Comparison of ENCODE assay signal across 10 cellular contexts in genomic region chr5:172906436-172906835, GRCh38. TPM values are rescaled to one million over a fixed set of nuclear protein-coding genes. Genes with fewer than 3 reads are reported as not detected.
DNase-seq lines count a peak whose midpoint lies in the region; ATAC-seq and TF ChIP-seq lines count a peak whose summit lies in the region.
"Had no signal": no experiment of that assay in that cellular context is flagged by ENCODE, and none has a peak within 500 bp of the region (broad histone marks: within the 10 kb centered on the region; RNA-seq: fewer than 3 reads in every experiment).

No MANE protein-coding gene starts in this region.

- ATAC-seq in GM18909 (IDR thresholded peaks at IDR 0.05; ENCODE audit: poor library complexity, unreplicated experiment) (peak; percentile 64), HG03060 (IDR thresholded peaks at IDR 0.05; ENCODE audit: low read depth, unreplicated experiment) (peak; percentile 43)
- no peak for ATAC-seq in CD4-positive, alpha-beta T cell (ENCODE audit: poor library complexity)
- ATAC-seq: HCT116 had no signal

- WGBS in esophagus, 2 donors: 72 to 79% methylated on average over 6 of the region's 6 CpGs

- in situ Hi-C loops in KBM-7 (cut with MboI; ENCODE audit: low pct_unique_long_range_greater_than_20kb, low sequenced_read_pairs): no loop called here

- H3K4me1 ChIP-seq in esophagus (ENCODE audit: control insufficient read depth in 2 of 2, insufficient read depth in 2 of 2, low read length in 1 of 2): peaks cover 2 to 33% of the 10 kb centered on the region in 2 donors

- no peak for TF ChIP-seq CTCF in CD4-positive, alpha-beta T cell (IDR thresholded peaks at IDR 0.05)

- H3K27me3 Mint-ChIP-seq in CD4-positive, alpha-beta T cell: no peaks in the 10 kb centered on the region

- no peak overlapping the region for H3K4me3 ChIP-seq in esophagus (ENCODE audit: low read depth in 1 of 2, low read length in 2 of 2)

- no peak overlapping the region for H3K4me3 Mint-ChIP-seq in CD4-positive, alpha-beta T cell

- H3K9me3 ChIP-seq in esophagus (ENCODE audit: control insufficient read depth in 2 of 2, insufficient read depth in 1 of 2, low read depth in 1 of 2, low read length in 1 of 2): no peaks in the 10 kb centered on the region
- H3K9me3 ChIP-seq in CD4-positive, alpha-beta T cell (ENCODE audit: control insufficient read depth, low read length): no peaks in the 10 kb centered on the region

- CTCF ChIA-PET in CD4-positive, alpha-beta T cell (lab: Charles Lee): interaction anchor here (1.1 kb wide), 1 partner anchor 190 kb away, joined by 3 read pairs; no protein-coding TSS in a partner anchor

- H3K36me3 ChIP-seq in esophagus (ENCODE audit: control insufficient read depth in 2 of 2, insufficient read depth in 2 of 2, low read length in 1 of 2): peaks cover 0 to 7% of the 10 kb centered on the region in 2 donors

- DNase-seq in substantia nigra (lab: John Stamatoyannopoulos, UW) (no peak), HuH-7 (ENCODE audit: low spot score) (no peak), DMS79 treated with DMSO at 0.1 percent for 48 hours (lab: John Stamatoyannopoulos, UW) (no peak), KBM-7 (no peak)
- DNase-seq in CD4-positive, alpha-beta T cell: no peak
- DNase-seq: activated naive CD4-positive, alpha-beta T cell treated with Interleukin-2 at 50 U/mL for 16 hours had no signal

- intact Hi-C loops in CD4-positive, alpha-beta T cell (cut with DNase I, micrococcal nuclease): no loop called here

- H3K27ac Mint-ChIP-seq in CD4-positive, alpha-beta T cell: no peak overlapping the region

- no peaks in the 10 kb centered on the region for H3K9me3 Mint-ChIP-seq in CD4-positive, alpha-beta T cell

- H3K4me1 Mint-ChIP-seq in CD4-positive, alpha-beta T cell (ENCODE audit: low read depth): no peaks in the 10 kb centered on the region

- peaks cover 26% of the 10 kb centered on the region for H3K36me3 Mint-ChIP-seq in CD4-positive, alpha-beta T cell (ENCODE audit: low read depth)

- H3K27ac ChIP-seq in esophagus (ENCODE audit: low read depth in 2 of 2, low read length in 1 of 2): peak overlapping the region; percentile 96
- peak overlapping the region; percentile 68 for H3K27ac ChIP-seq in substantia nigra (ENCODE audit: low read depth, low read length, poor library complexity, severe bottlenecking)
- H3K27ac ChIP-seq in CD4-positive, alpha-beta T cell (ENCODE audit: low read depth, low read length): no peak overlapping the region

- POLR2A ChIA-PET in CD4-positive, alpha-beta T cell (lab: Charles Lee): no interaction called here

- no peaks in the 10 kb centered on the region for H3K27me3 ChIP-seq in esophagus (ENCODE audit: control insufficient read depth in 1 of 2, insufficient read depth in 2 of 2, low read length in 2 of 2)
- H3K27me3 ChIP-seq in CD4-positive, alpha-beta T cell (ENCODE audit: control insufficient read depth, insufficient read depth, low read length): no peaks in the 10 kb centered on the region

RNA-seq across cellular contexts. Expression of gene RPL26L1, which starts 52.8 kb away (rescaled TPM):
- polyA plus RNA-seq in esophagus: 10 to 100 TPM; 40.2 to 65.9 TPM
- 10 to 100 TPM; 10.0 to 10.5 TPM for total RNA-seq in CD4-positive, alpha-beta T cell
